In the genomic region with DNA sequence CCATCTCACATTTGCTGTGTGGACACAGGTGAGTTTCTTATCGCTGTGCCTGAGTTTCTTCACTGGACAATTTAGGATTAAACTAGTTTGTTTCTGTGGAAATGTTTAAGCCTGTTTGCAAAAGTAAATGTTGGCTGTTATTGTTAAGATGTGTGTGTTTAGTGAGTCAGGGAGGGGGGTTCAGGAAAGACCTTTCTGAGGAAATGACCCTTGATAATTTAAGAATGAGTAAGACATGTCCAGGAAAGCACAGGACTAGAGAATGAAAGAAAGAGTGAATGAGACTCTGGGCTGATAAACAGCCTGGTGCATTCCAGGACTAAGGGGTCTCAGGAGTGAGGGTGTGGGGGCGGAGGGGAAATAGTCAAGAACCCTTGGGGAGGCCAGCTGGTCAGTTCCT, we compare ENCODE assay signal across 28 cellular contexts.
"Had no signal": no experiment of that assay in that cellular context is flagged by ENCODE, and none has a peak within 500 bp of the region (broad histone marks: within the 10 kb centered on the region; RNA-seq: fewer than 3 reads in every experiment).

No MANE protein-coding gene starts in this region.

- H3K27ac ChIP-seq: ascending aorta, colonic mucosa, foreskin keratinocyte, heart left ventricle, left ventricle myocardium inferior, skin epidermis, thyroid gland, upper lobe of left lung, VCaP had no signal

- H3K9me3 Mint-ChIP-seq: activated CD4-positive, alpha-beta memory T cell treated with anti-CD3 and anti-CD28 coated beads, Interleukin-2, amount 10 ng/mL, durations not matched to agents 7 days and 5 days; activated naive CD4-positive, alpha-beta T cell treated with anti-CD3 and anti-CD28 coated beads, Interleukin-2, amount 10 ng/mL, durations not matched to agents 7 days and 5 days; activated naive CD8-positive, alpha-beta T cell treated with anti-CD3 and anti-CD28 coated beads, Interleukin-2, amount 10 ng/mL, durations not matched to agents 7 days and 5 days; activated T-cell treated with anti-CD3 and anti-CD28 coated beads, Interleukin-2, amount 50 U/mL, for 24 hours; natural killer cell; stimulated activated naive CD8-positive, alpha-beta T cell treated with anti-CD3 and anti-CD28 coated beads, Interleukin-15, Interleukin-2, amounts not matched to agents 100 ng/mL and 50 ng/mL, for 24 hours had no signal

- DNase-seq: activated CD4-positive, alpha-beta memory T cell treated with anti-CD3 and anti-CD28 coated beads, Interleukin-2, amount 10 ng/mL, durations not matched to agents 7 days and 5 days; activated CD4-positive, alpha-beta T cell treated with anti-CD3 and anti-CD28 coated beads, Interleukin-2, amount 10 ng/mL, durations not matched to agents 24 days and 14 days; activated CD4-positive, CD25-positive, alpha-beta regulatory T cell treated with anti-CD3 and anti-CD28 coated beads, Interleukin-2, amount 50 U/mL, for 72 hours; activated CD8-positive, alpha-beta memory T cell treated with anti-CD3 and anti-CD28 coated beads, Interleukin-2, amount 50 U/mL, for 48 hours; activated gamma-delta T cell; activated naive CD4-positive, alpha-beta T cell treated with anti-CD3 and anti-CD28 coated beads, Interleukin-2, amount 10 ng/mL, durations not matched to agents 7 days and 5 days; activated naive CD8-positive, alpha-beta T cell treated with anti-CD3 and anti-CD28 coated beads, Interleukin-2, amount 10 ng/mL, durations not matched to agents 7 days and 5 days; activated T-cell treated with anti-CD3 and anti-CD28 coated beads, Interleukin-2, amount 50 U/mL, for 24 hours; colonic mucosa; effector CD8-positive, alpha-beta T cell; foreskin keratinocyte; heart left ventricle; left ventricle myocardium inferior; mesendoderm; natural killer cell; posterior cingulate gyrus; retina; stimulated activated CD4-positive, alpha-beta T cell treated with anti-CD3 and anti-CD28 coated beads, Interleukin-12 subunit alpha, Interleukin-12 subunit beta, amount 100 ng/mL, for 4 hours; stimulated activated CD4-positive, alpha-beta T cell treated with anti-CD3 and anti-CD28 coated beads, Interleukin-4, amount 100 ng/mL, for 1 hour; thyroid gland had no signal

- H3K4me1 ChIP-seq: ascending aorta, colonic mucosa, foreskin keratinocyte, heart left ventricle, left ventricle myocardium inferior, thyroid gland, upper lobe of left lung had no signal

- H3K27ac Mint-ChIP-seq: activated CD4-positive, alpha-beta memory T cell treated with anti-CD3 and anti-CD28 coated beads, Interleukin-2, amount 10 ng/mL, durations not matched to agents 7 days and 5 days; activated CD4-positive, alpha-beta T cell treated with anti-CD3 and anti-CD28 coated beads, Interleukin-2, amount 10 ng/mL, durations not matched to agents 24 days and 14 days; activated naive CD8-positive, alpha-beta T cell treated with anti-CD3 and anti-CD28 coated beads, Interleukin-2, amount 10 ng/mL, durations not matched to agents 7 days and 5 days; activated T-cell treated with anti-CD3 and anti-CD28 coated beads, Interleukin-2, amount 50 U/mL, for 24 hours; natural killer cell; stimulated activated naive CD8-positive, alpha-beta T cell treated with anti-CD3 and anti-CD28 coated beads, Interleukin-15, Interleukin-2, amounts not matched to agents 100 ng/mL and 50 ng/mL, for 24 hours had no signal

- H3K4me1 Mint-ChIP-seq: activated CD4-positive, alpha-beta memory T cell treated with anti-CD3 and anti-CD28 coated beads, Interleukin-2, amount 10 ng/mL, durations not matched to agents 7 days and 5 days; activated naive CD8-positive, alpha-beta T cell treated with anti-CD3 and anti-CD28 coated beads, Interleukin-2, amount 10 ng/mL, durations not matched to agents 7 days and 5 days; natural killer cell had no signal

- H3K4me3 ChIP-seq: ascending aorta, colonic mucosa, heart left ventricle, left ventricle myocardium inferior, lung, skin epidermis, thyroid gland, upper lobe of left lung had no signal

- H3K27me3 Mint-ChIP-seq: activated CD4-positive, alpha-beta memory T cell treated with anti-CD3 and anti-CD28 coated beads, Interleukin-2, amount 10 ng/mL, durations not matched to agents 7 days and 5 days; activated CD4-positive, alpha-beta T cell treated with anti-CD3 and anti-CD28 coated beads, Interleukin-2, amount 10 ng/mL, durations not matched to agents 24 days and 14 days; activated naive CD8-positive, alpha-beta T cell treated with anti-CD3 and anti-CD28 coated beads, Interleukin-2, amount 10 ng/mL, durations not matched to agents 7 days and 5 days; activated T-cell treated with anti-CD3 and anti-CD28 coated beads, Interleukin-2, amount 50 U/mL, for 24 hours; stimulated activated naive CD8-positive, alpha-beta T cell treated with anti-CD3 and anti-CD28 coated beads, Interleukin-15, Interleukin-2, amounts not matched to agents 100 ng/mL and 50 ng/mL, for 24 hours had no signal

- H3K9me3 ChIP-seq: ascending aorta, colonic mucosa, heart left ventricle, left ventricle myocardium inferior, thyroid gland, upper lobe of left lung had no signal

- H3K36me3 Mint-ChIP-seq: activated naive CD4-positive, alpha-beta T cell treated with anti-CD3 and anti-CD28 coated beads, Interleukin-2, amount 10 ng/mL, durations not matched to agents 7 days and 5 days; activated naive CD8-positive, alpha-beta T cell treated with anti-CD3 and anti-CD28 coated beads, Interleukin-2, amount 10 ng/mL, durations not matched to agents 7 days and 5 days; natural killer cell had no signal

- H3K36me3 ChIP-seq: ascending aorta, colonic mucosa, heart left ventricle, left ventricle myocardium inferior, thyroid gland, upper lobe of left lung had no signal

- ATAC-seq: esophagus mucosa, foreskin keratinocyte, heart left ventricle, natural killer cell, sciatic nerve had no signal

- H3K4me3 Mint-ChIP-seq: activated CD4-positive, alpha-beta memory T cell treated with anti-CD3 and anti-CD28 coated beads, Interleukin-2, amount 10 ng/mL, durations not matched to agents 7 days and 5 days; activated CD4-positive, alpha-beta T cell treated with anti-CD3 and anti-CD28 coated beads, Interleukin-2, amount 10 ng/mL, durations not matched to agents 24 days and 14 days; activated naive CD4-positive, alpha-beta T cell treated with anti-CD3 and anti-CD28 coated beads, Interleukin-2, amount 10 ng/mL, durations not matched to agents 7 days and 5 days; activated naive CD8-positive, alpha-beta T cell treated with anti-CD3 and anti-CD28 coated beads, Interleukin-2, amount 10 ng/mL, durations not matched to agents 7 days and 5 days; activated T-cell treated with anti-CD3 and anti-CD28 coated beads, Interleukin-2, amount 50 U/mL, for 24 hours; natural killer cell; stimulated activated naive CD8-positive, alpha-beta T cell treated with anti-CD3 and anti-CD28 coated beads, Interleukin-15, Interleukin-2, amounts not matched to agents 100 ng/mL and 50 ng/mL, for 24 hours had no signal

- H3K27me3 ChIP-seq: ascending aorta, colonic mucosa, foreskin keratinocyte, heart left ventricle, thyroid gland, upper lobe of left lung had no signal
